18 cellular contexts compared by ENCODE assay signal in genomic region chr20:23096986-23097520, GRCh38. TPM values are rescaled to one million over a fixed set of nuclear protein-coding genes. Genes with fewer than 3 reads are reported as not detected.
"Had no signal": no experiment of that assay in that cellular context is flagged by ENCODE, and none has a peak within 500 bp of the region (broad histone marks: within the 10 kb centered on the region; RNA-seq: fewer than 3 reads in every experiment).

No MANE protein-coding gene starts in this region.

- H3K27me3 ChIP-seq: adrenal gland, cardiac muscle cell, tibial nerve had no signal

- ATAC-seq: activated naive CD4-positive, alpha-beta T cell treated with anti-CD3 and anti-CD28 coated beads, Interleukin-2, amount 50 U/mL, for 72 hours had no signal

- H3K9me3 ChIP-seq: adrenal gland, tibial nerve had no signal

- DNase-seq: activated CD4-positive, alpha-beta T cell treated with anti-CD3 and anti-CD28 coated beads, Interleukin-2, amount 50 U/mL, for 1 hour; activated CD4-positive, CD25-positive, alpha-beta regulatory T cell treated with anti-CD3 and anti-CD28 coated beads, Interleukin-2, amount 50 U/mL, for 72 hours; activated gamma-delta T cell treated with Interleukin-2 at 50 U/mL for 16 hours; erythroblast; left cardiac atrium; retina; stimulated activated CD4-positive, alpha-beta T cell treated with anti-CD3 and anti-CD28 coated beads, Interleukin-2, amount 100 ng/mL, for 24 hours; stimulated activated naive CD4-positive, alpha-beta T cell treated with Interleukin-2 at 50 U/mL for 16 hours; SW 1271; T-helper 2 cell had no signal

- H3K4me3 ChIP-seq: adrenal gland, cardiac muscle cell, dorsolateral prefrontal cortex, tibial nerve had no signal

- H3K27ac ChIP-seq: adrenal gland, cardiac muscle cell, dorsolateral prefrontal cortex, tibial nerve, VCaP had no signal

- H3K36me3 ChIP-seq: adrenal gland, cardiac muscle cell, tibial nerve had no signal

RNA-seq across cellular contexts. Expression of gene CD93, which starts 10.9 kb away (rescaled TPM):
- total RNA-seq: SK-MEL-5 had no signal

RNA-seq across cellular contexts. Expression of gene THBD, which starts 47.6 kb away (rescaled TPM):
- total RNA-seq: activated naive CD4-positive, alpha-beta T cell treated with anti-CD3 and anti-CD28 coated beads, Interleukin-2, amount 50 U/mL, for 72 hours; activated T-helper 1 cell treated with anti-CD3 and anti-CD28 coated beads, Interleukin-12 subunit alpha, Interleukin-12 subunit beta, Interleukin-2, Interleukin-4 antibody, amounts not matched to agents 30 ng/mL and 10 ng/mL and 1 ng/mL, durations not matched to agents 14 hours and 24 hours and 36 hours; SK-MEL-5 had no signal
